ENCODE assay signal across 8 cellular contexts in the genomic region with DNA sequence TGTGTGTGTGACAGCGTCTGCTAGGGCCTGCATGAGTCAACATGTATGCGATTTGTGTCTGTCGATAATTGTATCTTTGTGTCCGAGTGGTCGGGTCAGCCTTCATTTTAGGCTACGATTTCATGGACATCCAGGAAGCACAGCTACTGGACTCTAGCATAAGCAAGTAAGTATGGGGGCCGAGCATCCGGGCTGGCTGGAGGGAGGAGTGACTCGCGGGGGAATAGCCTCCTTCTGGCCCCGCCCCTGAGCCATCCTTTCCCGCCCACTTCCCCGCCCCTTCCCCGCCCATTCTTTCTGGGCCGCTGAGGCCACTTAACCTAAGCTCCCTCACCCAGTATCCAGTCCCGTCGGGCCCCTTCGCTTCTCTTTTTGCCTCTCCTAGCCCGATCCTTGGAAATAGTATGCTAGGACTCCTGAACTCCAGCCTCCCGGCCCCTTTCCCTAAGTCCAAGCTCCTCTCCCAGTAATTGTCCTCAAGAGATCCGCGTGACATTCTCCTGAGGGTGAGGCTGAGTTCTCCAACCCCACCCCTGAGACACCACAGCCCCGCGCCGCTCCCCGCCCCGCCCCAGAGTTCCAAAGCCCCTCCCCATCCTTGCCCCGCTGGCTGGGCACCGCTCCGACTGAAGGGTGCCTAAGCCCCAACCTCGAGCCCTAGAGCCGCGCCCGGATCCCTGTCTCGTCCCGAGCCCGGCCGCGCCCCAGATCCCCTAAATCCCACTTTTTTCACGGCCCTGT. TPM values are rescaled to one million over a fixed set of nuclear protein-coding genes. Genes with fewer than 3 reads are reported as not detected.
DNase-seq lines count a peak whose midpoint lies in the region; ATAC-seq and TF ChIP-seq lines count a peak whose summit lies in the region.

No MANE protein-coding gene starts in this region.

- H3K27me3 ChIP-seq in ovary: no peaks in the 10 kb centered on the region
- no peaks in the 10 kb centered on the region for H3K27me3 ChIP-seq in tibial artery

- DNase-seq in Ammon's horn (ENCODE audit: low spot score): peak; percentile 87
- DNase-seq in NB4 (ENCODE audit: low read depth): peak; percentile 89
- peak; percentile 85 for DNase-seq in SKM-1 treated with dmso at 0.1 percent for 144 hours (lab: John Stamatoyannopoulos, UW; ENCODE audit: unreplicated experiment)
- DNase-seq in activated naive CD8-positive, alpha-beta T cell treated with anti-CD3 and anti-CD28 coated beads, Interleukin-2, amount 10 ng/mL, durations not matched to agents 7 days and 5 days: peak; percentile 80
- DNase-seq in Right ventricle myocardium superior: peak; percentile 93
- DNase-seq in ovary: peak; percentile 89 to 93 (median 91)
- peak; percentile 93 to 96 for DNase-seq in tibial artery

- H3K27me3 Mint-ChIP-seq in activated naive CD8-positive, alpha-beta T cell treated with anti-CD3 and anti-CD28 coated beads, Interleukin-2, amount 10 ng/mL, durations not matched to agents 7 days and 5 days: no peaks in the 10 kb centered on the region

- H3K27ac ChIP-seq in ovary (peak overlapping the region; percentile 86 to 91), tibial artery (peak overlapping the region; percentile 95 to 99)

- TF ChIP-seq EP300 in ovary (IDR thresholded peaks at IDR 0.05): no peak

- H3K36me3 ChIP-seq in ovary (no peaks in the 10 kb centered on the region), tibial artery (peaks cover 35 to 44% (median 42%) of the 10 kb centered on the region in 3 donors)

- POLR2A ChIA-PET in activated naive CD8-positive, alpha-beta T cell treated with anti-CD3 and anti-CD28 coated beads, Interleukin-2, amount 10 ng/mL, durations not matched to agents 7 days and 5 days (lab: Charles Lee): interaction anchor here (0.6 to 2.8 kb wide), 11 partner anchors 8 to 480 kb away, joined by 3 to 15 read pairs (median 5); no protein-coding TSS in a partner anchor

- H3K4me3 Mint-ChIP-seq in activated naive CD8-positive, alpha-beta T cell treated with anti-CD3 and anti-CD28 coated beads, Interleukin-2, amount 10 ng/mL, durations not matched to agents 7 days and 5 days: peak overlapping the region; percentile 86

- 2% methylated on average over 34 to 40 of the region's 40 CpGs for WGBS in ovary, 3 donors

- no peaks in the 10 kb centered on the region for H3K9me3 Mint-ChIP-seq in activated naive CD8-positive, alpha-beta T cell treated with anti-CD3 and anti-CD28 coated beads, Interleukin-2, amount 10 ng/mL, durations not matched to agents 7 days and 5 days

- H3K36me3 Mint-ChIP-seq in activated naive CD8-positive, alpha-beta T cell treated with anti-CD3 and anti-CD28 coated beads, Interleukin-2, amount 10 ng/mL, durations not matched to agents 7 days and 5 days: no peaks in the 10 kb centered on the region

- H3K9me3 ChIP-seq in ovary: no peaks in the 10 kb centered on the region
- H3K9me3 ChIP-seq in tibial artery: no peaks in the 10 kb centered on the region

- H3K4me1 ChIP-seq in ovary (ENCODE audit: insufficient read depth): peaks cover 7% of the 10 kb centered on the region
- peaks cover 0 to 46% (median 29%) of the 10 kb centered on the region in 4 donors for H3K4me1 ChIP-seq in tibial artery

- peak overlapping the region; percentile 84 for H3K27ac Mint-ChIP-seq in activated naive CD8-positive, alpha-beta T cell treated with anti-CD3 and anti-CD28 coated beads, Interleukin-2, amount 10 ng/mL, durations not matched to agents 7 days and 5 days

- ATAC-seq in GM19467 (IDR thresholded peaks at IDR 0.05; ENCODE audit: unreplicated experiment) (peak; percentile 44), Right ventricle myocardium superior (ENCODE audit: poor library complexity) (peak; percentile 82)
- ATAC-seq in activated naive CD8-positive, alpha-beta T cell treated with anti-CD3 and anti-CD28 coated beads, Interleukin-2, amount 10 ng/mL, durations not matched to agents 7 days and 5 days (ENCODE audit: low read depth): peak; percentile 59

- TF ChIP-seq CTCF in NB4 (IDR thresholded peaks at IDR 0.05; ENCODE audit: low read depth, low read length) (no peak), ovary (IDR thresholded peaks at IDR 0.05) (no peak), tibial artery (IDR thresholded peaks at IDR 0.05) (no peak)

- TF ChIP-seq POLR2A in NB4 (IDR thresholded peaks at IDR 0.05; ENCODE audit: extremely low read depth, insufficient read length) (peak; percentile 45), ovary (IDR thresholded peaks at IDR 0.05) (peak; percentile 71)

- peaks cover 34% of the 10 kb centered on the region for H3K4me1 Mint-ChIP-seq in activated naive CD8-positive, alpha-beta T cell treated with anti-CD3 and anti-CD28 coated beads, Interleukin-2, amount 10 ng/mL, durations not matched to agents 7 days and 5 days

- peak overlapping the region; percentile 66 for H3K4me3 ChIP-seq in NB4 (ENCODE audit: low read depth, low read length)
- peak overlapping the region; percentile 89 for H3K4me3 ChIP-seq in ovary
- H3K4me3 ChIP-seq in tibial artery: peak overlapping the region; percentile 71 to 91

- intact Hi-C loops in Right ventricle myocardium superior (cut with DNase I): no loop called here
- intact Hi-C loops in ovary (cut with DNase I): no loop called here
- intact Hi-C loops in tibial artery (cut with DNase I; ENCODE audit: low total_unique reads): no loop called here

RNA-seq across cellular contexts. Expression of a gene that starts 1.2 kb away (rescaled TPM):
- 1 to 10 TPM; 8.6 to 9.0 TPM for total RNA-seq in activated naive CD8-positive, alpha-beta T cell treated with anti-CD3 and anti-CD28 coated beads, Interleukin-2, amount 10 ng/mL, durations not matched to agents 7 days and 5 days
- total RNA-seq in Right ventricle myocardium superior: 41.0 TPM
- total RNA-seq in ovary: 10 to 100 TPM; 10.3 to 45.9 (median 19.0) TPM
- 10 to 100 TPM in 1 of 2 donors, 1 to 10 TPM in 1; 5.1 to 14.2 TPM for polyA plus RNA-seq in ovary

RNA-seq across cellular contexts. Expression of a gene that starts 9.1 kb away (rescaled TPM):
- not detected for total RNA-seq in activated naive CD8-positive, alpha-beta T cell treated with anti-CD3 and anti-CD28 coated beads, Interleukin-2, amount 10 ng/mL, durations not matched to agents 7 days and 5 days
- total RNA-seq in Right ventricle myocardium superior (15.8 TPM), ovary (1 to 10 TPM in 4 of 7 donors, under 1 TPM in 3; 0.35 to 7.6 (median 1.2) TPM)
- polyA plus RNA-seq in ovary: 1 to 10 TPM; 2.5 to 6.5 TPM

RNA-seq across cellular contexts. Expression of a gene that starts 17.6 kb away (rescaled TPM):
- not detected for total RNA-seq in activated naive CD8-positive, alpha-beta T cell treated with anti-CD3 and anti-CD28 coated beads, Interleukin-2, amount 10 ng/mL, durations not matched to agents 7 days and 5 days
- total RNA-seq in Right ventricle myocardium superior (not detected), ovary (10 to 100 TPM in 1 of 7 donors, 1 to 10 TPM in 1, under 1 TPM in 3, not detected in 2; 0.52 to 15.5 (median 0.89) TPM)
- polyA plus RNA-seq in ovary: under 1 TPM in 1 of 2 donors, not detected in 1; 0.06 TPM

RNA-seq across cellular contexts. Expression of a gene that starts 23.7 kb away (rescaled TPM):
- 100 to 1,000 TPM; 103 to 105 TPM for total RNA-seq in activated naive CD8-positive, alpha-beta T cell treated with anti-CD3 and anti-CD28 coated beads, Interleukin-2, amount 10 ng/mL, durations not matched to agents 7 days and 5 days
- total RNA-seq in Right ventricle myocardium superior (0.43 TPM), ovary (10 to 100 TPM in 1 of 7 donors, 1 to 10 TPM in 4, under 1 TPM in 2; 0.43 to 20.9 (median 3.4) TPM)
- polyA plus RNA-seq in ovary: 1 to 10 TPM in 1 of 2 donors, under 1 TPM in 1; 0.15 to 1.4 TPM

RNA-seq across cellular contexts. Expression of a gene that starts 26.9 kb away (rescaled TPM):
- total RNA-seq in activated naive CD8-positive, alpha-beta T cell treated with anti-CD3 and anti-CD28 coated beads, Interleukin-2, amount 10 ng/mL, durations not matched to agents 7 days and 5 days: under 1 TPM; 0.42 to 0.43 TPM
- 0.24 TPM for total RNA-seq in Right ventricle myocardium superior
- total RNA-seq in ovary: under 1 TPM in 6 of 7 donors, not detected in 1; 0.15 to 0.87 (median 0.41) TPM
- polyA plus RNA-seq in ovary: under 1 TPM; 0.12 to 0.18 TPM

Comparison
In these comparisons a context has a peak if more than half of its experiments do, and no peak if none do; other contexts are left out.
1. Peak in every context shown above with its lines: DNase-seq, ATAC-seq, H3K4me3 ChIP-seq and H3K27ac ChIP-seq.